Comparison of ENCODE assay signal across 31 cellular contexts in genomic region chr1:230898748-230899147, GRCh38.
"Had no signal": no experiment of that assay in that cellular context is flagged by ENCODE, and none has a peak within 500 bp of the region (broad histone marks: within the 10 kb centered on the region; RNA-seq: fewer than 3 reads in every experiment).

No MANE protein-coding gene starts in this region.

- ATAC-seq: activated CD4-positive, alpha-beta T cell treated with anti-CD3 and anti-CD28 coated beads for 36 hours; activated CD8-positive, alpha-beta memory T cell treated with anti-CD3 and anti-CD28 coated beads, Interleukin-2, amount 10 ng/mL, durations not matched to agents 7 days and 5 days; activated CD8-positive, alpha-beta T cell treated with anti-CD3 and anti-CD28 coated beads, Interleukin-2, amount 10 ng/mL, durations not matched to agents 7 days and 5 days; effector memory CD8-positive, alpha-beta T cell; foreskin keratinocyte; gastrocnemius medialis had no signal

- H3K4me1 Mint-ChIP-seq: activated CD4-positive, alpha-beta T cell treated with anti-CD3 and anti-CD28 coated beads, Interleukin-2, amount 10 ng/mL, durations not matched to agents 24 days and 14 days; activated CD8-positive, alpha-beta memory T cell treated with anti-CD3 and anti-CD28 coated beads, Interleukin-2, amount 10 ng/mL, durations not matched to agents 7 days and 5 days; activated naive CD4-positive, alpha-beta T cell treated with anti-CD3 and anti-CD28 coated beads, Interleukin-2, amount 50 U/mL, for 24 hours had no signal

- DNase-seq: activated CD4-positive, alpha-beta memory T cell treated with anti-CD3 and anti-CD28 coated beads for 36 hours; activated CD4-positive, alpha-beta T cell treated with anti-CD3 and anti-CD28 coated beads for 36 hours; activated CD4-positive, alpha-beta T cell treated with anti-CD3 and anti-CD28 coated beads, Interleukin-2, amount 10 ng/mL, durations not matched to agents 24 days and 14 days; activated CD4-positive, CD25-positive, alpha-beta regulatory T cell; activated CD4-positive, CD25-positive, alpha-beta regulatory T cell treated with anti-CD3 and anti-CD28 coated beads, Interleukin-2, amount 50 U/mL, for 72 hours; activated CD8-positive, alpha-beta memory T cell treated with anti-CD3 and anti-CD28 coated beads, Interleukin-2, amount 10 ng/mL, durations not matched to agents 7 days and 5 days; activated CD8-positive, alpha-beta memory T cell treated with anti-CD3 and anti-CD28 coated beads, Interleukin-2, amount 50 U/mL, for 4 hours; activated CD8-positive, alpha-beta T cell treated with anti-CD3 and anti-CD28 coated beads, Interleukin-2, amount 10 ng/mL, durations not matched to agents 7 days and 5 days; activated effector memory CD4-positive, alpha-beta T cell treated with anti-CD3 and anti-CD28 coated beads, Interleukin-2, amount 50 U/mL, for 16 hours; activated naive CD4-positive, alpha-beta T cell treated with anti-CD3 and anti-CD28 coated beads for 36 hours; activated T-cell treated with anti-CD3 and anti-CD28 coated beads, Interleukin-2, amount 50 U/mL, for 1 hour; activated T-cell treated with anti-CD3 and anti-CD28 coated beads, Interleukin-2, amount 50 U/mL, for 48 hours; central memory CD4-positive, alpha-beta T cell; cerebellar nuclear complex; effector CD4-positive, alpha-beta T cell; effector memory CD8-positive, alpha-beta T cell; erythroblast; foreskin keratinocyte; gastrocnemius medialis; glutamatergic neuron; heart left ventricle; T-helper 1 cell; T-helper 2 cell had no signal

- H3K27ac Mint-ChIP-seq: activated CD4-positive, alpha-beta memory T cell treated with anti-CD3 and anti-CD28 coated beads for 36 hours; activated CD4-positive, alpha-beta T cell treated with anti-CD3 and anti-CD28 coated beads for 36 hours; activated CD4-positive, alpha-beta T cell treated with anti-CD3 and anti-CD28 coated beads, Interleukin-2, amount 10 ng/mL, durations not matched to agents 24 days and 14 days; activated CD8-positive, alpha-beta memory T cell treated with anti-CD3 and anti-CD28 coated beads, Interleukin-2, amount 10 ng/mL, durations not matched to agents 7 days and 5 days; activated CD8-positive, alpha-beta T cell treated with anti-CD3 and anti-CD28 coated beads, Interleukin-2, amount 10 ng/mL, durations not matched to agents 7 days and 5 days; activated naive CD4-positive, alpha-beta T cell treated with anti-CD3 and anti-CD28 coated beads for 36 hours; activated naive CD4-positive, alpha-beta T cell treated with anti-CD3 and anti-CD28 coated beads, Interleukin-2, amount 50 U/mL, for 24 hours; activated T-helper 1 cell treated with anti-CD3 and anti-CD28 coated beads, Interleukin-12 subunit alpha, Interleukin-12 subunit beta, Interleukin-2, Interleukin-4 antibody, amounts not matched to agents 30 ng/mL and 10 ng/mL and 1 ng/mL, durations not matched to agents 14 hours and 24 hours and 36 hours; activated T-helper 2 cell treated with anti-CD3 and anti-CD28 coated beads, Interferon-gamma antibody, Interleukin-2, Interleukin-4, amounts not matched to agents 10 μg/mL and 5 μg/mL and 100 μg/mL, durations not matched to agents 14 hours and 24 hours and 36 hours; brain; dendritic cell treated with granulocyte-macrophage colony-stimulating factor and Interleukin-4, amounts not matched to agents 40 ng/mL and 50 ng/mL, for 4 days had no signal

- H3K27me3 Mint-ChIP-seq: activated CD4-positive, alpha-beta memory T cell treated with anti-CD3 and anti-CD28 coated beads for 36 hours; activated CD4-positive, alpha-beta T cell treated with anti-CD3 and anti-CD28 coated beads for 36 hours; activated CD4-positive, alpha-beta T cell treated with anti-CD3 and anti-CD28 coated beads, Interleukin-2, amount 10 ng/mL, durations not matched to agents 24 days and 14 days; activated naive CD4-positive, alpha-beta T cell treated with anti-CD3 and anti-CD28 coated beads, Interleukin-2, amount 50 U/mL, for 24 hours; dendritic cell treated with granulocyte-macrophage colony-stimulating factor and Interleukin-4, amounts not matched to agents 40 ng/mL and 50 ng/mL, for 4 days had no signal

- H3K9me3 Mint-ChIP-seq: activated CD4-positive, alpha-beta memory T cell treated with anti-CD3 and anti-CD28 coated beads for 36 hours; activated CD4-positive, alpha-beta T cell treated with anti-CD3 and anti-CD28 coated beads, Interleukin-2, amount 10 ng/mL, durations not matched to agents 24 days and 14 days; activated naive CD4-positive, alpha-beta T cell treated with anti-CD3 and anti-CD28 coated beads for 36 hours; activated naive CD4-positive, alpha-beta T cell treated with anti-CD3 and anti-CD28 coated beads, Interleukin-2, amount 50 U/mL, for 24 hours; activated T-helper 1 cell treated with anti-CD3 and anti-CD28 coated beads, Interleukin-12 subunit alpha, Interleukin-12 subunit beta, Interleukin-2, Interleukin-4 antibody, amounts not matched to agents 30 ng/mL and 10 ng/mL and 1 ng/mL, durations not matched to agents 14 hours and 24 hours and 36 hours; activated T-helper 2 cell treated with anti-CD3 and anti-CD28 coated beads, Interferon-gamma antibody, Interleukin-2, Interleukin-4, amounts not matched to agents 10 μg/mL and 5 μg/mL and 100 μg/mL, durations not matched to agents 14 hours and 24 hours and 36 hours; brain; dendritic cell treated with granulocyte-macrophage colony-stimulating factor and Interleukin-4, amounts not matched to agents 40 ng/mL and 50 ng/mL, for 4 days; effector memory CD8-positive, alpha-beta T cell had no signal

- H3K4me3 Mint-ChIP-seq: activated CD4-positive, alpha-beta memory T cell treated with anti-CD3 and anti-CD28 coated beads for 36 hours; activated CD4-positive, alpha-beta T cell treated with anti-CD3 and anti-CD28 coated beads for 36 hours; activated CD4-positive, alpha-beta T cell treated with anti-CD3 and anti-CD28 coated beads, Interleukin-2, amount 10 ng/mL, durations not matched to agents 24 days and 14 days; activated CD8-positive, alpha-beta memory T cell treated with anti-CD3 and anti-CD28 coated beads, Interleukin-2, amount 10 ng/mL, durations not matched to agents 7 days and 5 days; activated CD8-positive, alpha-beta T cell treated with anti-CD3 and anti-CD28 coated beads, Interleukin-2, amount 10 ng/mL, durations not matched to agents 7 days and 5 days; activated naive CD4-positive, alpha-beta T cell treated with anti-CD3 and anti-CD28 coated beads for 36 hours; activated naive CD4-positive, alpha-beta T cell treated with anti-CD3 and anti-CD28 coated beads, Interleukin-2, amount 50 U/mL, for 24 hours; activated T-helper 1 cell treated with anti-CD3 and anti-CD28 coated beads, Interleukin-12 subunit alpha, Interleukin-12 subunit beta, Interleukin-2, Interleukin-4 antibody, amounts not matched to agents 30 ng/mL and 10 ng/mL and 1 ng/mL, durations not matched to agents 14 hours and 24 hours and 36 hours; brain; dendritic cell treated with granulocyte-macrophage colony-stimulating factor and Interleukin-4, amounts not matched to agents 40 ng/mL and 50 ng/mL, for 4 days; effector memory CD8-positive, alpha-beta T cell had no signal

- H3K9me3 ChIP-seq: ascending aorta, breast epithelium, esophagus muscularis mucosa, gastrocnemius medialis, heart left ventricle had no signal
